In genomic region chr7:107044347-107045194, GRCh38 we compare ENCODE assay signal across 8 cellular contexts. TPM values are rescaled to one million over a fixed set of nuclear protein-coding genes. Genes with fewer than 3 reads are reported as not detected.
DNase-seq lines count a peak whose midpoint lies in the region; ATAC-seq and TF ChIP-seq lines count a peak whose summit lies in the region.

PRKAR2B (plus strand) TSS chr7:107044705; CDS start chr7:107044908, 203 bp downstream.

- no peak for TF ChIP-seq POLR2A in lower leg skin (IDR thresholded peaks at IDR 0.05)

- peak; percentile 27 for DNase-seq in AG04450 (ENCODE audit: low read depth, low spot score)
- DNase-seq in NCI-H524 (lab: John Stamatoyannopoulos, UW): peak; percentile 77 to 84
- peak; percentile 73 for DNase-seq in activated CD4-positive, alpha-beta memory T cell treated with anti-CD3 and anti-CD28 coated beads for 36 hours
- DNase-seq in dorsolateral prefrontal cortex: peak; percentile 68 to 92 (median 82)
- peak; percentile 33 to 92 for DNase-seq in lower leg skin (ENCODE audit: low spot score in 2 of 2)
- peak; percentile 67 to 76 for DNase-seq in stimulated activated CD4-positive, alpha-beta T cell treated with anti-CD3 and anti-CD28 coated beads, Interleukin-4, amount 100 ng/mL, for 4 hours

- CTCF ChIA-PET in AG04450 (lab: Charles Lee): no interaction called here
- CTCF ChIA-PET in activated CD4-positive, alpha-beta memory T cell treated with anti-CD3 and anti-CD28 coated beads for 36 hours (lab: Charles Lee): interaction anchor here (1.3 kb wide), 1 partner anchor 82 kb away, joined by 3 read pairs; no protein-coding TSS in a partner anchor

- H3K36me3 Mint-ChIP-seq in activated CD4-positive, alpha-beta memory T cell treated with anti-CD3 and anti-CD28 coated beads for 36 hours: no peaks in the 10 kb centered on the region

- H3K4me3 Mint-ChIP-seq in activated CD4-positive, alpha-beta memory T cell treated with anti-CD3 and anti-CD28 coated beads for 36 hours: peak within 1 kb of the TSS; percentile 72

- TF ChIP-seq CTCF in AG04450 (IDR thresholded peaks at IDR 0.05; ENCODE audit: low read depth, low read length): no peak
- TF ChIP-seq CTCF in dorsolateral prefrontal cortex (IDR thresholded peaks at IDR 0.05 in 54 of 56, conservative IDR thresholded peaks at IDR 0.05 in 2 of 56; ENCODE audit: low read depth in 1 of 56, partially characterized antibody in 56 of 56): peak in 23 of 56 donors; percentile 7 to 49 (median 24)
- TF ChIP-seq CTCF in lower leg skin (IDR thresholded peaks at IDR 0.05): no peak

- H3K27ac Mint-ChIP-seq in activated CD4-positive, alpha-beta memory T cell treated with anti-CD3 and anti-CD28 coated beads for 36 hours: no peak within 1 kb of the TSS

- peak; percentile 78 for ATAC-seq in GM19023 (IDR thresholded peaks at IDR 0.05; ENCODE audit: unreplicated experiment)
- ATAC-seq in HG03354 (IDR thresholded peaks at IDR 0.05; ENCODE audit: poor library complexity, severe bottlenecking, unreplicated experiment): peak; percentile 88

- 0 to 1% methylated on average over 43 to 47 of the region's 110 CpGs for WGBS in lower leg skin, 2 donors

- H3K9me3 Mint-ChIP-seq in activated CD4-positive, alpha-beta memory T cell treated with anti-CD3 and anti-CD28 coated beads for 36 hours: no peaks in the 10 kb centered on the region

- peaks cover 39% of the 10 kb centered on the region for H3K27me3 Mint-ChIP-seq in activated CD4-positive, alpha-beta memory T cell treated with anti-CD3 and anti-CD28 coated beads for 36 hours

- POLR2A ChIA-PET in AG04450 (lab: Yijun Ruan, JAX): no interaction called here
- POLR2A ChIA-PET in activated CD4-positive, alpha-beta memory T cell treated with anti-CD3 and anti-CD28 coated beads for 36 hours (lab: Charles Lee): no interaction called here

- H3K27me3 ChIP-seq in AG04450 (ENCODE audit: control insufficient read depth, insufficient read depth, low read length) (no peaks in the 10 kb centered on the region), dorsolateral prefrontal cortex (no peaks in the 10 kb centered on the region)

- H3K4me1 Mint-ChIP-seq in activated CD4-positive, alpha-beta memory T cell treated with anti-CD3 and anti-CD28 coated beads for 36 hours (ENCODE audit: low read depth): peaks cover 18% of the 10 kb centered on the region

- H3K27ac ChIP-seq in AG04450 (ENCODE audit: low read depth, low read length) (no peak within 1 kb of the TSS), dorsolateral prefrontal cortex (peak within 1 kb of the TSS; percentile 59 to 97 (median 91))

- intact Hi-C loops in activated CD4-positive, alpha-beta memory T cell treated with anti-CD3 and anti-CD28 coated beads for 36 hours (cut with micrococcal nuclease): loop anchor here (5.0 to 10.0 kb wide), 3 partner anchors 83 to 250 kb away; no protein-coding TSS in a partner anchor
- intact Hi-C loops in dorsolateral prefrontal cortex (cut with DNase I): loop anchor here (2.0 to 10.0 kb wide), 4 partner anchors 100 to 124 kb away; partner anchors contain the start of gene HBP1 (in 2 of the 2)
- intact Hi-C loops in lower leg skin (cut with DNase I; ENCODE audit: low total_unique reads): no loop called here

- H3K4me3 ChIP-seq in AG04450 (ENCODE audit: low read depth, low read length) (peak within 1 kb of the TSS; percentile 82), dorsolateral prefrontal cortex (peak within 1 kb of the TSS; percentile 71 to 97 (median 89)), lower leg skin (ENCODE audit: low read depth, poor library complexity, severe bottlenecking) (peak within 1 kb of the TSS; percentile 41)

- no peaks in the 10 kb centered on the region; the same call in 1 of the 2 replicates for H3K9me3 ChIP-seq in AG04450 (ENCODE audit: control insufficient read depth, insufficient read depth, low read length)

RNA-seq across cellular contexts. Expression of gene PRKAR2B, which starts in this region (rescaled TPM):
- polyA plus RNA-seq in AG04450 (2011; rRNA removed): 9.1 and 13.0 TPM in 2 replicates
- polyA minus RNA-seq in AG04450 (2011; rRNA and poly(A)+ RNA removed): 4.6 and 7.1 TPM in 2 replicates
- 1 to 10 TPM; 1.3 to 1.4 TPM for total RNA-seq in activated CD4-positive, alpha-beta memory T cell treated with anti-CD3 and anti-CD28 coated beads for 36 hours
- total RNA-seq in dorsolateral prefrontal cortex (100 to 1,000 TPM in 1 of 120 experiments, 10 to 100 TPM in 119; 24.3 to 101 (median 69.4) TPM), lower leg skin (1 to 10 TPM; 5.0 to 6.9 (median 6.3) TPM)

Comparison
In these comparisons a context has a peak if more than half of its experiments do, and no peak if none do; other contexts are left out.
1. DNase-seq: peak in every context shown above with its lines; median percentile 82 in dorsolateral prefrontal cortex; 80 in NCI-H524; 73 in activated CD4-positive, alpha-beta memory T cell treated with anti-CD3 and anti-CD28 coated beads for 36 hours; 72 in stimulated activated CD4-positive, alpha-beta T cell treated with anti-CD3 and anti-CD28 coated beads, Interleukin-4, amount 100 ng/mL, for 4 hours; 62 in lower leg skin; 27 in AG04450.